In the genomic region with DNA sequence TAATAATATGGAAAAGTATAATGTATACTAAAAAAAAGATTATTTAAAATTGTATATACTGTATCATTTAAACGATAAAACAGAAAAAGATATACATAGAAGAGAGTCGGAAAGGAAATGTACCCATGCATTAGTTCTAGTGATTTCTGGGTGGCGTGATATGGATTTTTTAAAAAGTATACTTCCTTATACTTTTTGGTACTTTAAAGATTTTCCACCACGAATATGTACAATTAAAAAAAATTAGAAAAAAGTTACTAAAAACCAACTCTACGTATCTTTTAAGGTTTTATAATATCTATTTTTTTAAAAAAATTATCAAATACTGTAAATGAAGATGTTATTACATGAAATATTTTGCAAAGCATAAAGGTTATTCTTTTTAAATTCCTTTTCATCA, we compare ENCODE assay signal across 1 cellular context.
TF ChIP-seq lines count a peak whose summit lies in the region.

No MANE protein-coding gene starts in this region.

TF ChIP-seq in K562, 482 proteins besides CTCF, POLR2A, EP300 and RAD21 (continued from another document):
- TF ChIP-seq, protein P1, sequence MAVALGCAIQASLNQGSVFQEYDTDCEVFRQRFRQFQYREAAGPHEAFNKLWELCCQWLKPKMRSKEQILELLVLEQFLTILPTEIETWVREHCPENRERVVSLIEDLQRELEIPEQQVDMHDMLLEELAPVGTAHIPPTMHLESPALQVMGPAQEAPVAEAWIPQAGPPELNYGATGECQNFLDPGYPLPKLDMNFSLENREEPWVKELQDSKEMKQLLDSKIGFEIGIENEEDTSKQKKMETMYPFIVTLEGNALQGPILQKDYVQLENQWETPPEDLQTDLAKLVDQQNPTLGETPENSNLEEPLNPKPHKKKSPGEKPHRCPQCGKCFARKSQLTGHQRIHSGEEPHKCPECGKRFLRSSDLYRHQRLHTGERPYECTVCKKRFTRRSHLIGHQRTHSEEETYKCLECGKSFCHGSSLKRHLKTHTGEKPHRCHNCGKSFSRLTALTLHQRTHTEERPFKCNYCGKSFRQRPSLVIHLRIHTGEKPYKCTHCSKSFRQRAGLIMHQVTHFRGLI (CRISPR knock-in tag; IDR thresholded peaks at IDR 0.05) = 0 out of 2 replicates have a peak, but pooled peaks have one; percentile 22
- TF ChIP-seq PRPF4 (IDR thresholded peaks at IDR 0.05; ENCODE audit: insufficient read depth, low read depth, low read length, poor library complexity, severe bottlenecking) (no peak), ZNF707 (CRISPR knock-in tag; conservative IDR thresholded peaks at IDR 0.05) (0 out of 2 replicates have a peak, but pooled peaks have one; percentile 52), ZNF184 (CRISPR knock-in tag; IDR thresholded peaks at IDR 0.05) (no peak), NFIX (CRISPR knock-in tag; IDR thresholded peaks at IDR 0.05; ENCODE audit: low read depth) (peak; percentile 55; the same call in 1 of the 2 replicates), PPARD (CRISPR knock-in tag; IDR thresholded peaks at IDR 0.05) (peak; percentile 40; the same call in 1 of the 2 replicates), TRIM28 (IDR thresholded peaks at IDR 0.05) (no peak), POLR2AphosphoS2 (IDR thresholded peaks at IDR 0.05; ENCODE audit: low read length) (no peak), PTTG1 (tag; IDR thresholded peaks at IDR 0.05; ENCODE audit: low read depth) (no peak)
- TF ChIP-seq, protein P2, sequence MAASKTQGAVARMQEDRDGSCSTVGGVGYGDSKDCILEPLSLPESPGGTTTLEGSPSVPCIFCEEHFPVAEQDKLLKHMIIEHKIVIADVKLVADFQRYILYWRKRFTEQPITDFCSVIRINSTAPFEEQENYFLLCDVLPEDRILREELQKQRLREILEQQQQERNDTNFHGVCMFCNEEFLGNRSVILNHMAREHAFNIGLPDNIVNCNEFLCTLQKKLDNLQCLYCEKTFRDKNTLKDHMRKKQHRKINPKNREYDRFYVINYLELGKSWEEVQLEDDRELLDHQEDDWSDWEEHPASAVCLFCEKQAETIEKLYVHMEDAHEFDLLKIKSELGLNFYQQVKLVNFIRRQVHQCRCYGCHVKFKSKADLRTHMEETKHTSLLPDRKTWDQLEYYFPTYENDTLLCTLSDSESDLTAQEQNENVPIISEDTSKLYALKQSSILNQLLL (CRISPR knock-in tag; IDR thresholded peaks at IDR 0.05; ENCODE audit: borderline replicate concordance) = peak; percentile 94; the same call in 1 of the 2 replicates
- TF ChIP-seq, protein P3, sequence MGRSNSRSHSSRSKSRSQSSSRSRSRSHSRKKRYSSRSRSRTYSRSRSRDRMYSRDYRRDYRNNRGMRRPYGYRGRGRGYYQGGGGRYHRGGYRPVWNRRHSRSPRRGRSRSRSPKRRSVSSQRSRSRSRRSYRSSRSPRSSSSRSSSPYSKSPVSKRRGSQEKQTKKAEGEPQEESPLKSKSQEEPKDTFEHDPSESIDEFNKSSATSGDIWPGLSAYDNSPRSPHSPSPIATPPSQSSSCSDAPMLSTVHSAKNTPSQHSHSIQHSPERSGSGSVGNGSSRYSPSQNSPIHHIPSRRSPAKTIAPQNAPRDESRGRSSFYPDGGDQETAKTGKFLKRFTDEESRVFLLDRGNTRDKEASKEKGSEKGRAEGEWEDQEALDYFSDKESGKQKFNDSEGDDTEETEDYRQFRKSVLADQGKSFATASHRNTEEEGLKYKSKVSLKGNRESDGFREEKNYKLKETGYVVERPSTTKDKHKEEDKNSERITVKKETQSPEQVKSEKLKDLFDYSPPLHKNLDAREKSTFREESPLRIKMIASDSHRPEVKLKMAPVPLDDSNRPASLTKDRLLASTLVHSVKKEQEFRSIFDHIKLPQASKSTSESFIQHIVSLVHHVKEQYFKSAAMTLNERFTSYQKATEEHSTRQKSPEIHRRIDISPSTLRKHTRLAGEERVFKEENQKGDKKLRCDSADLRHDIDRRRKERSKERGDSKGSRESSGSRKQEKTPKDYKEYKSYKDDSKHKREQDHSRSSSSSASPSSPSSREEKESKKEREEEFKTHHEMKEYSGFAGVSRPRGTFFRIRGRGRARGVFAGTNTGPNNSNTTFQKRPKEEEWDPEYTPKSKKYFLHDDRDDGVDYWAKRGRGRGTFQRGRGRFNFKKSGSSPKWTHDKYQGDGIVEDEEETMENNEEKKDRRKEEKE (IDR thresholded peaks at IDR 0.05; ENCODE audit: borderline replicate concordance in 1 of 2, control insufficient read depth in 1 of 2, low read depth in 2 of 2, low read length in 1 of 2) = no peak
